In the genomic region with DNA sequence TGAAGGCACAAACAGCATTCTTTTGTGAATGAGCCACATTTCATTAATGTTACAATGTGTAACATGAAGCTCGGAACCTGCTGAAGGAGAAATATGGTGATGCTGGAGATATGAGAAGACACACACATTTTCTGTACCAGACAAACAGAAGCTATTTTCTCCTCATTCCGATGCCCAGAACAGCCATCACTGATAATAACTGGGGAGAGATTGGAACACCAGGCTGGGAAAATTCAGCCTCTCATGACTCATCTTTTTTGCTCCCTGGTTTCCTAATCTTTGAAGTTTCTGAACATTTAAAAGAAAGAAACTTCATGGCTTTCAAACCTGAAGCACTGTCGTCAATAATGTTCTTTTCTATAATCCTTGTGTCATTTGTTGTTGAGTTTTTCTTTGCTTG, we compare ENCODE assay signal across 25 cellular contexts.
A peak's percentile ranks its signal among the peaks of the same experiment; 100 is the strongest.
DNase-seq lines count a peak whose midpoint lies in the region; ATAC-seq, FAIRE-seq and TF ChIP-seq lines count a peak whose summit lies in the region.
"Had no signal": no experiment of that assay in that cellular context is flagged by ENCODE, and none has a peak within 500 bp of the region (broad histone marks: within the 10 kb centered on the region; RNA-seq: fewer than 3 reads in every experiment).

No MANE protein-coding gene starts in this region.

- TF ChIP-seq CTCF in fibroblast of villous mesenchyme (IDR thresholded peaks at IDR 0.05; ENCODE audit: insufficient read depth, low read depth, low read length) (no peak), omental fat pad (IDR thresholded peaks at IDR 0.05) (no peak)

- no peak for FAIRE-seq in RCC 7860 (lab: Jason Lieb, UNC)
- FAIRE-seq: GM12878, GM19239 had no signal

- no peak overlapping the region for H3K4me3 ChIP-seq in fibroblast of villous mesenchyme (ENCODE audit: low read depth, low read length)
- H3K4me3 ChIP-seq: GM12878 had no signal

- DNase-seq in AG08395 (ENCODE audit: low spot score) (peak; percentile 9), NCI-H226 (peak; percentile 18), fibroblast of villous mesenchyme (ENCODE audit: low read depth) (peak; percentile 79), omental fat pad (ENCODE audit: low spot score) (no peak), RCC 7860 (ENCODE audit: low spot score) (no peak), NOMO-1 (lab: John Stamatoyannopoulos, UW; ENCODE audit: unreplicated experiment in 2 of 2) (no peak), activated gamma-delta T cell (lab: John Stamatoyannopoulos, UW) (no peak), hepatic stellate cell (ENCODE audit: low spot score) (no peak)
- DNase-seq: 8988T; BE2C; CD4-positive, CD25-positive, alpha-beta regulatory T cell; COR-L47; DMS 273 treated with DMSO at 0.1 percent for 48 hours; GF-D8; HCEC 1CT; Karpas-422; NCI-H1048; NCI-H1436; NCI-H1930; NCI-H345; NCI-H526; Right ventricle myocardium superior had no signal

- peak; percentile 59 for ATAC-seq in omental fat pad (ENCODE audit: low FRiP score)
- ATAC-seq: GM12878, Panc1 had no signal

Comparison
In these comparisons a context has a peak if more than half of its experiments do, and no peak if none do; other contexts are left out.
1. DNase-seq: peak in AG08395 (single experiment), NCI-H226 (single experiment) and fibroblast of villous mesenchyme (single experiment); none in omental fat pad (single experiment), RCC 7860 (single experiment), NOMO-1 (0 of 2), activated gamma-delta T cell (single experiment) and hepatic stellate cell (single experiment).